ENCODE assay signal across 9 cellular contexts in the genomic region with DNA sequence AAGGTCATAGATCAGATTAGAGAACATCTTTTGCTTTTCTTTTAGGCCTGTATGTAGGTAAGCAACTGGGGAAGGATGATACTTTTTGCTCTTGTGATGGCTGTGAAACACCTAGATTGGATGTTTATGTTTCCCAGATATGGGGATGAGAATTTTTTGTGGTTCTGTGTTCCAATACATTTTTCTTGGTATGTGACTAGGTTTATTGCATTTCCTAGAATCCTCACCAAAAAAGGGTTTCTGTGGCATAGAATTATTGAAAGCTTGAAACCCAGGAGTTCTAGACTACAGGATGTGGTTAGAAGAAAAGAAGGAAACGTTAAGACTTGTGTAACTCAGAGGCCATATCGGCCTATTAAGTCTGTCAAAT.
A peak's percentile ranks its signal among the peaks of the same experiment; 100 is the strongest.
DNase-seq lines count a peak whose midpoint lies in the region; ATAC-seq and TF ChIP-seq lines count a peak whose summit lies in the region.
"Had no signal": no experiment of that assay in that cellular context is flagged by ENCODE, and none has a peak within 500 bp of the region (broad histone marks: within the 10 kb centered on the region; RNA-seq: fewer than 3 reads in every experiment).

No MANE protein-coding gene starts in this region.

- peaks cover 8% of the 10 kb centered on the region; the same call in 1 of the 2 replicates for H3F3A ChIP-seq in DOHH2 (ENCODE audit: control insufficient read depth, insufficient read depth)

- H4K20me1 ChIP-seq in DOHH2 (ENCODE audit: control insufficient read depth, insufficient read depth, low read depth, low read length), result 0 out of 2 replicates have a peak, but pooled peaks cover 4% of the 10 kb centered on the region

- DNase-seq in OCI-M1 (lab: John Stamatoyannopoulos, UW) (peak; percentile 88), iris pigment epithelial cell (ENCODE audit: low read depth) (peak; percentile 52), NCI-H345 treated with DMSO at 0.1 percent for 48 hours (lab: John Stamatoyannopoulos, UW; ENCODE audit: unreplicated experiment) (no peak), hepatic stellate cell (ENCODE audit: low spot score) (no peak), C1 segment of cervical spinal cord (lab: John Stamatoyannopoulos, UW) (no peak)
- DNase-seq: activated effector memory CD4-positive, alpha-beta T cell treated with Interleukin-2 at 50 U/mL for 16 hours had no signal

- peak overlapping the region; percentile 32 for H3K27ac ChIP-seq in DOHH2 (ENCODE audit: low read depth, low read length)

- peaks cover 13% of the 10 kb centered on the region for H3K79me2 ChIP-seq in DOHH2 (ENCODE audit: control insufficient read depth, low read length)

- ATAC-seq in GM21825 (IDR thresholded peaks at IDR 0.05; ENCODE audit: unreplicated experiment), result peak; percentile 51
- no peak for ATAC-seq in HG03469 (IDR thresholded peaks at IDR 0.05; ENCODE audit: unreplicated experiment)

- H3K4me1 ChIP-seq in DOHH2 (ENCODE audit: control insufficient read depth, low read length), result peaks cover 30% of the 10 kb centered on the region

- H3K4me2 ChIP-seq in DOHH2 (ENCODE audit: low read length), result peak overlapping the region; percentile 46

- H3K27me3 ChIP-seq in DOHH2 (ENCODE audit: control insufficient read depth, low read length), result no peaks in the 10 kb centered on the region

- TF ChIP-seq CTCF in DOHH2 (IDR thresholded peaks at IDR 0.05; ENCODE audit: low read depth, low read length, poor library complexity, severe bottlenecking), result no peak

- H3K9me2 ChIP-seq in DOHH2 (replicated peaks; ENCODE audit: control insufficient read depth, low read length), result no peaks in the 10 kb centered on the region

- peaks cover 6% of the 10 kb centered on the region; the same call in 1 of the 2 replicates for H3K9me3 ChIP-seq in DOHH2 (ENCODE audit: control insufficient read depth, insufficient read depth, low read length)

- H3K36me3 ChIP-seq in DOHH2 (ENCODE audit: control insufficient read depth, low read length), result peaks cover 61% of the 10 kb centered on the region

- H3K4me3 ChIP-seq in DOHH2 (ENCODE audit: low read length), result peak overlapping the region; percentile 9; the same call in 1 of the 2 replicates

Comparison
In these comparisons a context has a peak if more than half of its experiments do, and no peak if none do; other contexts are left out.
1. DNase-seq: peak in OCI-M1 (single experiment) and iris pigment epithelial cell (single experiment); none in NCI-H345 treated with DMSO at 0.1 percent for 48 hours (single experiment), hepatic stellate cell (single experiment) and C1 segment of cervical spinal cord (0 of 14).